In the genomic region with DNA sequence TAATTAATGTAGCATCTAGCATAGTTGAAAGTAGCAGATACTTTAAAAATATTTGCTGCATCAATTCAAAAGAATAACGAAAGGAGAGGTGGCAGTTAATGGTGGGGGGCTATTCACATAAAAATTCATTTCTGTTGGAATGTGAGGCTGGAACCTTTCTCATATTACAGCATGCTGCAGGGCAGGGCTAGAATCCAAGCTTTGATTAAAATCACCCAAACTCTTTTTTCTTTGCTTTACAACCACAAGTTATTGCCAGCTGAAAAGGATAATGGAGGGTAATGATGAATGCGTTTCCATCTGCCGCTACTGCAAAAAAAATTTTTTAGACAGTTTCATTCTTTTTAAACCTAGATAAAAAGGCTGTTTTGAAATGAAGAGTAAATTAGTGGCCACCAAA, we compare ENCODE assay signal across 23 cellular contexts. TPM values are rescaled to one million over a fixed set of nuclear protein-coding genes. Genes with fewer than 3 reads are reported as not detected.
DNase-seq lines count a peak whose midpoint lies in the region; TF ChIP-seq lines count a peak whose summit lies in the region.
"Had no signal": no experiment of that assay in that cellular context is flagged by ENCODE, and none has a peak within 500 bp of the region (broad histone marks: within the 10 kb centered on the region; RNA-seq: fewer than 3 reads in every experiment).

No MANE protein-coding gene starts in this region.

- intact Hi-C loops in dorsolateral prefrontal cortex (cut with DNase I): no loop called here

- no peak overlapping the region for H3K4me3 ChIP-seq in dorsolateral prefrontal cortex
- H3K4me3 ChIP-seq: esophagus muscularis mucosa, heart left ventricle, tibial artery had no signal

- no peaks in the 10 kb centered on the region for H3K27me3 ChIP-seq in dorsolateral prefrontal cortex
- H3K27me3 ChIP-seq: esophagus muscularis mucosa, heart left ventricle, tibial artery had no signal

- no peak overlapping the region for H3K27ac ChIP-seq in dorsolateral prefrontal cortex
- H3K27ac ChIP-seq: esophagus muscularis mucosa, heart left ventricle, tibial artery had no signal

- no peaks in the 10 kb centered on the region for H3K9me3 Mint-ChIP-seq in chondrocyte (ENCODE audit: low read depth)
- no peaks in the 10 kb centered on the region for H3K9me3 Mint-ChIP-seq in osteocyte (ENCODE audit: unreplicated experiment)
- H3K9me3 Mint-ChIP-seq: activated CD4-positive, alpha-beta T cell treated with anti-CD3 and anti-CD28 coated beads, Interleukin-2, amount 10 ng/mL, durations not matched to agents 7 days and 5 days; central memory CD8-positive, alpha-beta T cell; naive B cell had no signal

- H3K36me3 Mint-ChIP-seq in chondrocyte (ENCODE audit: low read depth) (no peaks in the 10 kb centered on the region), osteocyte (ENCODE audit: unreplicated experiment) (no peaks in the 10 kb centered on the region)
- H3K36me3 Mint-ChIP-seq: naive B cell had no signal

- H3K4me3 Mint-ChIP-seq in chondrocyte (ENCODE audit: unreplicated experiment): peak overlapping the region; percentile 6
- peak overlapping the region; percentile 63 for H3K4me3 Mint-ChIP-seq in osteocyte (ENCODE audit: unreplicated experiment)
- H3K4me3 Mint-ChIP-seq: activated CD4-positive, alpha-beta T cell treated with anti-CD3 and anti-CD28 coated beads, Interleukin-2, amount 10 ng/mL, durations not matched to agents 7 days and 5 days; B cell; central memory CD8-positive, alpha-beta T cell; naive B cell had no signal

- H3K27me3 Mint-ChIP-seq in chondrocyte (ENCODE audit: low read depth) (no peaks in the 10 kb centered on the region), osteocyte (ENCODE audit: unreplicated experiment) (no peaks in the 10 kb centered on the region)
- H3K27me3 Mint-ChIP-seq: activated CD4-positive, alpha-beta T cell treated with anti-CD3 and anti-CD28 coated beads, Interleukin-2, amount 10 ng/mL, durations not matched to agents 7 days and 5 days; B cell; central memory CD8-positive, alpha-beta T cell; naive B cell had no signal

- no peak for TF ChIP-seq CTCF in chondrocyte (IDR thresholded peaks at IDR 0.05)
- no peak for TF ChIP-seq CTCF in osteocyte (IDR thresholded peaks at IDR 0.05)
- no peak for TF ChIP-seq CTCF in dorsolateral prefrontal cortex (IDR thresholded peaks at IDR 0.05 in 54 of 56, conservative IDR thresholded peaks at IDR 0.05 in 2 of 56; ENCODE audit: low read depth in 1 of 56, partially characterized antibody in 56 of 56)

- peak; percentile 41 for DNase-seq in H4 (ENCODE audit: low spot score)
- DNase-seq in NCI-H2227 (lab: John Stamatoyannopoulos, UW; ENCODE audit: unreplicated experiment): peak; percentile 42
- no peak for DNase-seq in chondrocyte (ENCODE audit: low spot score)
- no peak for DNase-seq in osteocyte (ENCODE audit: extremely low spot score, unreplicated experiment)
- DNase-seq in SKM-1 (lab: John Stamatoyannopoulos, UW; ENCODE audit: unreplicated experiment): no peak
- no peak for DNase-seq in NCI-H1694 treated with DMSO at 0.1 percent for 48 hours (lab: John Stamatoyannopoulos, UW)
- no peak for DNase-seq in dorsolateral prefrontal cortex
- DNase-seq: activated CD4-positive, alpha-beta T cell treated with anti-CD3 and anti-CD28 coated beads, Interleukin-2, amount 10 ng/mL, durations not matched to agents 7 days and 5 days; activated CD8-positive, alpha-beta memory T cell treated with anti-CD3 and anti-CD28 coated beads, Interleukin-2, amount 50 U/mL, for 48 hours; activated effector memory CD4-positive, alpha-beta T cell treated with anti-CD3 and anti-CD28 coated beads, Interleukin-2, amount 50 U/mL, for 16 hours; amygdala; Caco-2; effector memory CD4-positive, alpha-beta T cell; heart left ventricle; Kasumi-1; naive B cell; stimulated activated CD4-positive, alpha-beta T cell treated with anti-CD3 and anti-CD28 coated beads, Interleukin-2, amount 100 ng/mL, for 24 hours; stimulated activated naive CD8-positive, alpha-beta T cell treated with anti-CD3 and anti-CD28 coated beads, Interleukin-15, Interleukin-2, amounts not matched to agents 100 U/mL and 50 U/mL, for 24 hours; T-helper 1 cell; tibial artery had no signal

- H3K4me1 Mint-ChIP-seq in chondrocyte (ENCODE audit: low read depth): peaks cover 20% of the 10 kb centered on the region
- H3K4me1 Mint-ChIP-seq in osteocyte (ENCODE audit: unreplicated experiment): peaks cover 16% of the 10 kb centered on the region

- H3K27ac Mint-ChIP-seq in chondrocyte (ENCODE audit: unreplicated experiment): no peak overlapping the region
- H3K27ac Mint-ChIP-seq in osteocyte (ENCODE audit: unreplicated experiment): no peak overlapping the region
- H3K27ac Mint-ChIP-seq: activated CD4-positive, alpha-beta T cell treated with anti-CD3 and anti-CD28 coated beads, Interleukin-2, amount 10 ng/mL, durations not matched to agents 7 days and 5 days; B cell had no signal

RNA-seq across cellular contexts. Expression of a gene that starts 9.8 kb away (rescaled TPM):
- 2.7 and 3.8 TPM in 2 replicates for total RNA-seq in H4 (2014; rRNA removed; shearing (Covaris generic))
- 4.7 to 5.9 TPM (median 5.6 TPM) in 3 replicates for total RNA-seq in chondrocyte
- 4.1 and 4.9 TPM in 2 replicates for total RNA-seq in osteocyte
- total RNA-seq in dorsolateral prefrontal cortex: 10 to 100 TPM in 11 of 120 experiments, 1 to 10 TPM in 109; 2.7 to 12.2 (median 6.9) TPM

Comparison
In these comparisons a context has a peak if more than half of its experiments do, and no peak if none do; other contexts are left out.
1. DNase-seq: peak in H4 (single experiment) and NCI-H2227 (single experiment); none in chondrocyte (single experiment), osteocyte (single experiment), SKM-1 (single experiment), NCI-H1694 treated with DMSO at 0.1 percent for 48 hours (single experiment) and dorsolateral prefrontal cortex (0 of 10).